1 cellular context compared by ENCODE assay signal in genomic region chr2:70710276-70710675, GRCh38.
TF ChIP-seq lines count a peak whose summit lies in the region.

No MANE protein-coding gene starts in this region.

TF ChIP-seq in H1, 55 proteins besides CTCF, POLR2A, EP300 and RAD21 (continued from another document):
- TF ChIP-seq NANOG (IDR thresholded peaks at IDR 0.05; ENCODE audit: insufficient read depth, low read depth, low read length, poor library complexity, severe bottlenecking) (no peak), ATF3 (IDR thresholded peaks at IDR 0.05; ENCODE audit: insufficient read depth, low read depth, low read length) (no peak), FOSL1 (IDR thresholded peaks at IDR 0.05; ENCODE audit: insufficient read depth, low read depth, low read length) (no peak), CEBPB (IDR thresholded peaks at IDR 0.05; ENCODE audit: low read depth, low read length) (no peak), SP4 (IDR thresholded peaks at IDR 0.05; ENCODE audit: low read length) (no peak), SIX5 (IDR thresholded peaks at IDR 0.05; ENCODE audit: low read depth, low read length) (no peak), SIRT6 (IDR thresholded peaks at IDR 0.05; ENCODE audit: low read length) (no peak), RNF2 (IDR thresholded peaks at IDR 0.05; ENCODE audit: borderline replicate concordance, low read depth, low read length, missing control alignments, poor library complexity, severe bottlenecking) (no peak), RXRA (IDR thresholded peaks at IDR 0.05; ENCODE audit: insufficient read depth, low read depth, low read length) (no peak), TCF12 (IDR thresholded peaks at IDR 0.05; ENCODE audit: low read depth, low read length) (no peak), POU5F1 (IDR thresholded peaks at IDR 0.05; ENCODE audit: low read depth, low read length) (no peak), BACH1 (IDR thresholded peaks at IDR 0.05; ENCODE audit: low read length) (no peak), ZNF274 (IDR thresholded peaks at IDR 0.05; ENCODE audit: borderline replicate concordance, extremely low read depth, low read length) (no peak), CBX8 (IDR thresholded peaks at IDR 0.05; ENCODE audit: borderline replicate concordance, low read depth, low read length) (no peak)
